20 cellular contexts compared by ENCODE assay signal in genomic region chr20:17767624-17768023, GRCh38.
DNase-seq lines count a peak whose midpoint lies in the region; ATAC-seq, FAIRE-seq and TF ChIP-seq lines count a peak whose summit lies in the region.
"Had no signal": no experiment of that assay in that cellular context is flagged by ENCODE, and none has a peak within 500 bp of the region (broad histone marks: within the 10 kb centered on the region; RNA-seq: fewer than 3 reads in every experiment).

No MANE protein-coding gene starts in this region.

- no peak for TF ChIP-seq POLR2A in stomach (IDR thresholded peaks at IDR 0.05)

- peaks cover 8% of the 10 kb centered on the region for H3K9me3 Mint-ChIP-seq in glutamatergic neuron (ENCODE audit: unreplicated experiment)
- H3K9me3 Mint-ChIP-seq: CD8-positive, alpha-beta T cell had no signal

- TF ChIP-seq CTCF in bronchial epithelial cell (IDR thresholded peaks at IDR 0.05; ENCODE audit: insufficient read depth, low read length, severe bottlenecking) (no peak), lower lobe of right lung (IDR thresholded peaks at IDR 0.05) (no peak), stomach (IDR thresholded peaks at IDR 0.05) (no peak), glutamatergic neuron (IDR thresholded peaks at IDR 0.05; ENCODE audit: partially characterized antibody, unreplicated experiment) (no peak), WERI-Rb-1 (IDR thresholded peaks at IDR 0.05; ENCODE audit: low read depth, low read length) (no peak)

- H3K27ac Mint-ChIP-seq in glutamatergic neuron (ENCODE audit: unreplicated experiment): no peak overlapping the region
- H3K27ac Mint-ChIP-seq: CD8-positive, alpha-beta T cell had no signal

- peaks cover 2% of the 10 kb centered on the region for H3K27me3 Mint-ChIP-seq in glutamatergic neuron (ENCODE audit: unreplicated experiment)

- peak; percentile 13 for FAIRE-seq in bronchial epithelial cell (lab: Jason Lieb, UNC)
- FAIRE-seq: D721Med, G401.6, GM12891 had no signal

- no peaks in the 10 kb centered on the region for H3K36me3 Mint-ChIP-seq in glutamatergic neuron (ENCODE audit: unreplicated experiment)
- H3K36me3 Mint-ChIP-seq: CD8-positive, alpha-beta T cell had no signal

- TF ChIP-seq EP300 in stomach (IDR thresholded peaks at IDR 0.05): no peak

- H3K4me3 ChIP-seq in bronchial epithelial cell (ENCODE audit: low read depth, low read length): no peak overlapping the region
- no peak overlapping the region for H3K4me3 ChIP-seq in lower lobe of right lung
- H3K4me3 ChIP-seq in stomach: no peak overlapping the region
- no peak overlapping the region for H3K4me3 ChIP-seq in WERI-Rb-1 (ENCODE audit: low read depth, low read length)
- H3K4me3 ChIP-seq: A549, HAP-1 had no signal

- H3K4me1 ChIP-seq in lower lobe of right lung: peaks cover 2% of the 10 kb centered on the region
- H3K4me1 ChIP-seq in stomach: peaks cover 0 to 10% (median 2%) of the 10 kb centered on the region in 4 donors
- H3K4me1 ChIP-seq: A549, BE2C had no signal

- H3K4me3 Mint-ChIP-seq in glutamatergic neuron (ENCODE audit: unreplicated experiment): no peak overlapping the region
- H3K4me3 Mint-ChIP-seq: CD8-positive, alpha-beta T cell had no signal

- H3K9me3 ChIP-seq in lower lobe of right lung (no peaks in the 10 kb centered on the region), stomach (no peaks in the 10 kb centered on the region), WERI-Rb-1 (ENCODE audit: severe bottlenecking) (no peaks in the 10 kb centered on the region)
- H3K9me3 ChIP-seq: A549, BE2C, HAP-1 had no signal

- DNase-seq in NCI-H345 (lab: John Stamatoyannopoulos, UW): peak; percentile 51
- no peak for DNase-seq in bronchial epithelial cell (ENCODE audit: low read depth)
- no peak for DNase-seq in lower lobe of right lung
- peak; percentile 27 for DNase-seq in stomach
- DNase-seq in glutamatergic neuron: no peak
- DNase-seq in WERI-Rb-1: no peak
- DNase-seq in left cardiac atrium: no peak
- DNase-seq: BE2C; CD8-positive, alpha-beta T cell; COR-L47; DMS153; DMS79 treated with DMSO at 0.1 percent for 48 hours; EL; GOT3 had no signal

- intact Hi-C loops in lower lobe of right lung (cut with DNase I): no loop called here
- intact Hi-C loops in stomach (cut with DNase I; ENCODE audit: low total_unique reads): no loop called here
- intact Hi-C loops in left cardiac atrium (cut with DNase I): no loop called here

- H3K4me1 Mint-ChIP-seq in glutamatergic neuron (ENCODE audit: low read depth, unreplicated experiment): peaks cover 3% of the 10 kb centered on the region

- ATAC-seq in lower lobe of right lung (peak; percentile 53), left cardiac atrium (no peak)
- ATAC-seq: A549; CD8-positive, alpha-beta T cell had no signal

- no peaks in the 10 kb centered on the region for H3K27me3 ChIP-seq in bronchial epithelial cell (ENCODE audit: control insufficient read depth, insufficient read depth, low read length)
- H3K27me3 ChIP-seq in lower lobe of right lung (ENCODE audit: low read depth): no peaks in the 10 kb centered on the region
- no peaks in the 10 kb centered on the region for H3K27me3 ChIP-seq in stomach
- no peaks in the 10 kb centered on the region for H3K27me3 ChIP-seq in WERI-Rb-1 (ENCODE audit: insufficient read depth, low read depth, severe bottlenecking)

- H3K27ac ChIP-seq in lower lobe of right lung (no peak overlapping the region), stomach (no peak overlapping the region), WERI-Rb-1 (no peak overlapping the region)
- H3K27ac ChIP-seq: A549, C4-2B had no signal

- H3K36me3 ChIP-seq in bronchial epithelial cell (ENCODE audit: control insufficient read depth, insufficient read depth, low read length): no peaks in the 10 kb centered on the region
- H3K36me3 ChIP-seq in lower lobe of right lung: no peaks in the 10 kb centered on the region
- no peaks in the 10 kb centered on the region for H3K36me3 ChIP-seq in stomach
- no peaks in the 10 kb centered on the region for H3K36me3 ChIP-seq in WERI-Rb-1
- H3K36me3 ChIP-seq: BE2C, HAP-1 had no signal

- WGBS in stomach, 5 donors: 50 to 76% (median 53%) methylated on average over 2 of the region's 2 CpGs

Comparison
In these comparisons a context has a peak if more than half of its experiments do, and no peak if none do; other contexts are left out.
1. DNase-seq: peak in NCI-H345 (single experiment) and stomach (single experiment); none in bronchial epithelial cell (single experiment), lower lobe of right lung (single experiment), glutamatergic neuron (single experiment), WERI-Rb-1 (single experiment) and left cardiac atrium (single experiment).
2. ATAC-seq: peak in lower lobe of right lung (2 of 2); none in left cardiac atrium (0 of 2).